13 cellular contexts compared by ENCODE assay signal in genomic region chr11:11608783-11609232, GRCh38. TPM values are rescaled to one million over a fixed set of nuclear protein-coding genes. Genes with fewer than 3 reads are reported as not detected.
DNase-seq lines count a peak whose midpoint lies in the region; ATAC-seq and TF ChIP-seq lines count a peak whose summit lies in the region.
"Had no signal": no experiment of that assay in that cellular context is flagged by ENCODE, and none has a peak within 500 bp of the region (broad histone marks: within the 10 kb centered on the region; RNA-seq: fewer than 3 reads in every experiment).

No MANE protein-coding gene starts in this region.

- H3K79me2 ChIP-seq in GM23248 (ENCODE audit: insufficient read depth) (no peaks in the 10 kb centered on the region), PC-3 (ENCODE audit: low read length) (peaks cover 95% of the 10 kb centered on the region)

- peak; percentile 68 for DNase-seq in ACHN
- DNase-seq in GM23248, result peak; percentile 63
- DNase-seq in PC-3, result peak; percentile 77
- DNase-seq in fibroblast of mammary gland (ENCODE audit: low read depth), result peak; percentile 47
- DNase-seq in progenitor cell of endocrine pancreas (ENCODE audit: low spot score, unreplicated experiment), result no peak
- DNase-seq in hepatic stellate cell (ENCODE audit: low spot score), result no peak
- DNase-seq in right cardiac atrium, result no peak
- DNase-seq: activated naive CD8-positive, alpha-beta T cell treated with anti-CD3 and anti-CD28 coated beads, Interleukin-2, amount 10 ng/mL, durations not matched to agents 7 days and 5 days; CD4-positive, alpha-beta memory T cell; Karpas-422; testis had no signal

- H3K9ac ChIP-seq in GM23248 (no peak overlapping the region), PC-3 (ENCODE audit: low read length) (no peak overlapping the region)

- CTCF ChIA-PET in PC-3 (lab: Charles Lee), result no interaction called here

- H3K4me3 ChIP-seq in GM23248 (no peak overlapping the region), PC-3 (ENCODE audit: low read length) (no peak overlapping the region), fibroblast of mammary gland (ENCODE audit: control insufficient read depth, low read depth, low read length) (no peak overlapping the region), right cardiac atrium (ENCODE audit: low read length) (no peak overlapping the region)
- H3K4me3 ChIP-seq: prostate gland, testis had no signal

- H3K9me3 ChIP-seq in GM23248 (ENCODE audit: low read depth), result no peaks in the 10 kb centered on the region
- H3K9me3 ChIP-seq in PC-3 (ENCODE audit: low read length), result no peaks in the 10 kb centered on the region
- H3K9me3 ChIP-seq in right cardiac atrium (ENCODE audit: control insufficient read depth, low read length), result no peaks in the 10 kb centered on the region
- H3K9me3 ChIP-seq: prostate gland, testis had no signal

- H3K27ac Mint-ChIP-seq in progenitor cell of endocrine pancreas, result no peak overlapping the region
- H3K27ac Mint-ChIP-seq: activated naive CD8-positive, alpha-beta T cell treated with anti-CD3 and anti-CD28 coated beads, Interleukin-2, amount 10 ng/mL, durations not matched to agents 7 days and 5 days; CD4-positive, alpha-beta memory T cell had no signal

- ATAC-seq in PC-3 (peak; percentile 42), esophagus mucosa (no peak), right cardiac atrium (no peak)

- H3K4me3 Mint-ChIP-seq in progenitor cell of endocrine pancreas (ENCODE audit: low read depth), result no peak overlapping the region
- H3K4me3 Mint-ChIP-seq: activated naive CD8-positive, alpha-beta T cell treated with anti-CD3 and anti-CD28 coated beads, Interleukin-2, amount 10 ng/mL, durations not matched to agents 7 days and 5 days; CD4-positive, alpha-beta memory T cell had no signal

- H3K4me1 Mint-ChIP-seq in progenitor cell of endocrine pancreas (ENCODE audit: low read depth), result peaks cover 5% of the 10 kb centered on the region
- H3K4me1 Mint-ChIP-seq: activated naive CD8-positive, alpha-beta T cell treated with anti-CD3 and anti-CD28 coated beads, Interleukin-2, amount 10 ng/mL, durations not matched to agents 7 days and 5 days had no signal

- H3K36me3 ChIP-seq in GM23248 (ENCODE audit: low read depth), result no peaks in the 10 kb centered on the region
- H3K36me3 ChIP-seq in PC-3 (ENCODE audit: low read depth, low read length), result no peaks in the 10 kb centered on the region
- H3K36me3 ChIP-seq: prostate gland had no signal

- POLR2A ChIA-PET in PC-3 (lab: Charles Lee; ENCODE audit: unreplicated experiment), result interaction anchor here (1.0 kb wide), 1 partner anchor 13 kb away, joined by 5 read pairs; the partner anchor contains the start of gene GALNT18

- no peak overlapping the region for H3K27ac ChIP-seq in GM23248
- H3K27ac ChIP-seq in PC-3 (ENCODE audit: low read length), result peak overlapping the region; percentile 50
- H3K27ac ChIP-seq in right cardiac atrium (ENCODE audit: low read length), result no peak overlapping the region
- H3K27ac ChIP-seq: prostate gland, testis had no signal

- TF ChIP-seq CTCF in PC-3 (conservative IDR thresholded peaks at IDR 0.05; ENCODE audit: low read depth, low read length) (no peak), fibroblast of mammary gland (conservative IDR thresholded peaks at IDR 0.05; ENCODE audit: control insufficient read depth, insufficient read depth, low read depth, low read length) (no peak), progenitor cell of endocrine pancreas (IDR thresholded peaks at IDR 0.05; ENCODE audit: unreplicated experiment) (no peak)

- H4K20me1 ChIP-seq in GM23248 (ENCODE audit: insufficient read depth), result no peaks in the 10 kb centered on the region
- H4K20me1 ChIP-seq in PC-3 (ENCODE audit: low read length), result no peaks in the 10 kb centered on the region

- H3K4me1 ChIP-seq in GM23248 (ENCODE audit: insufficient read depth) (peaks cover 14% of the 10 kb centered on the region), PC-3 (ENCODE audit: insufficient read depth, low read length) (peaks cover 46% of the 10 kb centered on the region), right cardiac atrium (ENCODE audit: control insufficient read depth, insufficient read depth, low read length) (peaks cover 6% of the 10 kb centered on the region)

- no peaks in the 10 kb centered on the region for H3K36me3 Mint-ChIP-seq in progenitor cell of endocrine pancreas (ENCODE audit: insufficient read depth)
- H3K36me3 Mint-ChIP-seq: activated naive CD8-positive, alpha-beta T cell treated with anti-CD3 and anti-CD28 coated beads, Interleukin-2, amount 10 ng/mL, durations not matched to agents 7 days and 5 days; CD4-positive, alpha-beta memory T cell had no signal

- H3F3A ChIP-seq in GM23248 (ENCODE audit: insufficient read depth), result no peaks in the 10 kb centered on the region
- H3F3A ChIP-seq in PC-3 (ENCODE audit: low read length, unreplicated experiment), result no peaks in the 10 kb centered on the region

- peak overlapping the region; percentile 30 for H3K4me2 ChIP-seq in GM23248 (ENCODE audit: unreplicated experiment)
- peak overlapping the region; percentile 67 for H3K4me2 ChIP-seq in PC-3 (ENCODE audit: low read length)

- in situ Hi-C loops in ACHN (cut with HindIII; ENCODE audit: low pct_ligation_motif_present, low pct_unique_long_range_greater_than_20kb, low sequenced_read_pairs) (no loop called here), GM23248 (cut with MboI) (no loop called here)

- H3K9me3 Mint-ChIP-seq in progenitor cell of endocrine pancreas (ENCODE audit: low read depth), result no peaks in the 10 kb centered on the region
- H3K9me3 Mint-ChIP-seq: activated naive CD8-positive, alpha-beta T cell treated with anti-CD3 and anti-CD28 coated beads, Interleukin-2, amount 10 ng/mL, durations not matched to agents 7 days and 5 days; CD4-positive, alpha-beta memory T cell had no signal

- H3K27me3 ChIP-seq in GM23248 (replicated peaks; ENCODE audit: insufficient read depth) (no peaks in the 10 kb centered on the region), PC-3 (ENCODE audit: low read length) (no peaks in the 10 kb centered on the region), right cardiac atrium (ENCODE audit: control insufficient read depth, insufficient read depth) (no peaks in the 10 kb centered on the region)
- H3K27me3 ChIP-seq: testis had no signal

- H3K27me3 Mint-ChIP-seq in progenitor cell of endocrine pancreas, result peaks cover 33% of the 10 kb centered on the region

- H2AFZ ChIP-seq in GM23248 (no peak overlapping the region), PC-3 (ENCODE audit: low read length) (no peak overlapping the region)

- 34 to 43% methylated on average over 2 of the region's 2 CpGs for WGBS in GM23248 (ENCODE audit: low coverage in 1 of 2, low lambda C conversion rate in 2 of 2, missing lambda C conversion rate in 2 of 2), 2 experiments
- 87% methylated on average over 2 of the region's 2 CpGs for WGBS in right cardiac atrium

- BruUV-seq in PC-3 (replicated peaks; lab: Mats Ljungman, UMichigan), result no TSS peak

- no peaks in the 10 kb centered on the region for H3K9me2 ChIP-seq in GM23248 (ENCODE audit: insufficient read depth)
- H3K9me2 ChIP-seq in PC-3 (replicated peaks; ENCODE audit: low read length), result no peaks in the 10 kb centered on the region

- intact Hi-C loops in PC-3 (cut with micrococcal nuclease), result no loop called here
- intact Hi-C loops in right cardiac atrium (cut with DNase I), result no loop called here

RNA-seq across cellular contexts. Expression of gene GALNT18, which starts 13.0 kb away (rescaled TPM):
- total RNA-seq in GM23248 (2014; rRNA removed; shearing (Covaris generic)), result 5.6 and 7.1 TPM in 2 replicates
- polyA plus RNA-seq in GM23248 (2016; fragmentation: Nextera tagmentation; extraction: Ambion mirVana) (3.9 and 4.1 TPM in 2 replicates), right cardiac atrium (18.4 TPM)
- total RNA-seq in PC-3 (2014; rRNA removed) (34.5 and 41.1 TPM in 2 replicates), esophagus mucosa (9.4 TPM), progenitor cell of endocrine pancreas (2.1 TPM in 2 replicates), right cardiac atrium (10 to 100 TPM; 17.5 to 32.2 (median 25.5) TPM)
- total RNA-seq: CD4-positive, alpha-beta memory T cell had no signal
- polyA plus RNA-seq: CD4-positive, alpha-beta memory T cell had no signal

Comparison
In these comparisons a context has a peak if more than half of its experiments do, and no peak if none do; other contexts are left out.
1. DNase-seq: peak in ACHN (single experiment), GM23248 (single experiment), PC-3 (single experiment) and fibroblast of mammary gland (single experiment); none in progenitor cell of endocrine pancreas (single experiment), hepatic stellate cell (single experiment) and right cardiac atrium (0 of 3).